ENCODE assay signal across 8 cellular contexts in the genomic region with DNA sequence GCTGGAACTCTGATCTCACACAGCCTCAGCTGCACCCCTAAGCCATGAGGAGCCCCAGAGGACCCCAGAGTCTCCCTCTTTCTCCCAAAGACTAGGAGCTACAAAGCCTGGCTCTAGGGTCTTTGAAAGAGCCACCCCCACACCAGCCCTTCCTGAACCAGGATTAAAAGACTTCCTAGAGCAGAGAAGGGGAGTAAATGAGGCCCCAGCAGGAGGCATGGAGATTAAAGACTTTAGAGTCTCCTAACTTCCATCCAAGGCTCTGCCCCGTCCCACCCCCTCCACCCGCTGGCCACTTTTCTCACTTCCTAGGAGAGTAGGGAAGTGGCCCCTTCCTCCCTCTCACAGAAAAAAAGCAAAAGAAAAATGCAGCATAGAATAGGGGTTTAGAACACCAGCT. TPM values are rescaled to one million over a fixed set of nuclear protein-coding genes. Genes with fewer than 3 reads are reported as not detected.
DNase-seq lines count a peak whose midpoint lies in the region; ATAC-seq and TF ChIP-seq lines count a peak whose summit lies in the region.
"Had no signal": no experiment of that assay in that cellular context is flagged by ENCODE, and none has a peak within 500 bp of the region (broad histone marks: within the 10 kb centered on the region; RNA-seq: fewer than 3 reads in every experiment).

No MANE protein-coding gene starts in this region.

- no peaks in the 10 kb centered on the region for H3K36me3 Mint-ChIP-seq in WTC11

- CTCF ChIA-PET in WTC11 (lab: Charles Lee) (interaction anchor here (1.1 to 4.0 kb wide), 8 partner anchors 13 to 206 kb away, joined by 4 to 57 read pairs (median 6); no protein-coding TSS in a partner anchor), HEK293T (lab: Yijun Ruan, JAX) (interaction anchor here (0.6 kb wide), 1 partner anchor 195 kb away, joined by 4 read pairs; no protein-coding TSS in a partner anchor), RWPE1 (lab: Yijun Ruan, JAX) (interaction anchor here (3.5 kb wide), 1 partner anchor 169 kb away, joined by 17 read pairs; no protein-coding TSS in a partner anchor)

- POLR2A ChIA-PET in WTC11 (lab: Charles Lee) = interaction anchor here (0.7 kb wide), 1 partner anchor 196 kb away, joined by 4 read pairs; no protein-coding TSS in a partner anchor
- POLR2A ChIA-PET in HEK293T (lab: Yijun Ruan, JAX) = no interaction called here
- POLR2A ChIA-PET in RWPE1 (lab: Yijun Ruan, JAX; ENCODE audit: low non-redundant PET) = no interaction called here

- H3K4me1 Mint-ChIP-seq in WTC11 = peaks cover 25% of the 10 kb centered on the region

- no peaks in the 10 kb centered on the region for H3F3A ChIP-seq in smooth muscle cell (ENCODE audit: low read depth)

- H3K4me3 Mint-ChIP-seq in WTC11 = peak overlapping the region; percentile 91

- no peaks in the 10 kb centered on the region for H4K20me1 ChIP-seq in smooth muscle cell (ENCODE audit: low read depth)

- peak overlapping the region; percentile 82 for H3K4me2 ChIP-seq in smooth muscle cell

- H3K27me3 ChIP-seq in right atrium auricular region (no peaks in the 10 kb centered on the region), smooth muscle cell (ENCODE audit: low read depth) (peaks cover 32% of the 10 kb centered on the region)

- 0% methylated on average over 2 of the region's 2 CpGs for WGBS in smooth muscle cell (ENCODE audit: low lambda C conversion rate)

- H2AFZ ChIP-seq in smooth muscle cell (ENCODE audit: low read depth) = no peak overlapping the region

- H3K9me3 Mint-ChIP-seq in WTC11 = no peaks in the 10 kb centered on the region

- no peaks in the 10 kb centered on the region for H3K36me3 ChIP-seq in right atrium auricular region
- no peaks in the 10 kb centered on the region for H3K36me3 ChIP-seq in smooth muscle cell (ENCODE audit: low read depth)

- H3K27me3 Mint-ChIP-seq in WTC11 (ENCODE audit: low read depth) = peaks cover 59% of the 10 kb centered on the region

- TF ChIP-seq CTCF in HFF-Myc (IDR thresholded peaks at IDR 0.05; ENCODE audit: low read depth, low read length, missing control alignments) (no peak), WTC11 (IDR thresholded peaks at IDR 0.05) (no peak), right atrium auricular region (IDR thresholded peaks at IDR 0.05) (no peak), smooth muscle cell (IDR thresholded peaks at IDR 0.05; ENCODE audit: borderline replicate concordance, insufficient read depth, poor library complexity, severe bottlenecking) (no peak), RWPE1 (conservative IDR thresholded peaks at IDR 0.05; ENCODE audit: low read depth) (no peak)

- H3K4me1 ChIP-seq in right atrium auricular region (peaks cover 0 to 23% of the 10 kb centered on the region in 2 donors), smooth muscle cell (ENCODE audit: low read depth) (peaks cover 19% of the 10 kb centered on the region)

- DNase-seq in HFF-Myc (ENCODE audit: extremely low read depth, low read depth) = no peak
- DNase-seq in WTC11 (ENCODE audit: low spot score) = peak; percentile 54
- DNase-seq in right atrium auricular region (ENCODE audit: low spot score) = no peak
- DNase-seq in smooth muscle cell (lab: John Stamatoyannopoulos, UW; ENCODE audit: unreplicated experiment) = no peak
- DNase-seq in SKM-1 treated with dmso at 0.1 percent for 144 hours (lab: John Stamatoyannopoulos, UW; ENCODE audit: unreplicated experiment) = no peak
- DNase-seq in HEK293T (ENCODE audit: extremely low spot score) = no peak
- DNase-seq in RWPE1 (ENCODE audit: low spot score) = no peak
- DNase-seq: NCI-H69 had no signal

- H3K4me3 ChIP-seq in HFF-Myc (replicated peaks; ENCODE audit: low read depth, low read length) (peak overlapping the region; percentile 60), right atrium auricular region (peak overlapping the region; percentile 73 to 77), smooth muscle cell (no peak overlapping the region)

- H3K27ac Mint-ChIP-seq in WTC11 = no peak overlapping the region

- H3K9me3 ChIP-seq in right atrium auricular region = no peaks in the 10 kb centered on the region
- no peaks in the 10 kb centered on the region for H3K9me3 ChIP-seq in smooth muscle cell (replicated peaks; ENCODE audit: low read depth)

- H3K27ac ChIP-seq in right atrium auricular region (peak overlapping the region; percentile 2 to 73), smooth muscle cell (ENCODE audit: low read depth) (no peak overlapping the region), RWPE1 (no peak overlapping the region)

- peak; percentile 48 for ATAC-seq in WTC11

- no peak overlapping the region for H3K9ac ChIP-seq in smooth muscle cell (ENCODE audit: low read depth)

- H3K79me2 ChIP-seq in smooth muscle cell (ENCODE audit: low read depth) = no peaks in the 10 kb centered on the region

TF ChIP-seq in WTC11, 78 proteins besides CTCF, POLR2A, EP300 and RAD21:
- TF ChIP-seq RELA (CRISPR knock-in tag; IDR thresholded peaks at IDR 0.05; ENCODE audit: borderline replicate concordance) (no peak), KAT7 (CRISPR knock-in tag; IDR thresholded peaks at IDR 0.05; ENCODE audit: borderline replicate concordance) (no peak), MXD4 (CRISPR knock-in tag; IDR thresholded peaks at IDR 0.05; ENCODE audit: borderline replicate concordance) (no peak), ZNF121 (CRISPR knock-in tag; IDR thresholded peaks at IDR 0.05) (no peak), ZNF232 (CRISPR knock-in tag; IDR thresholded peaks at IDR 0.05) (no peak)
- TF ChIP-seq, protein P1, sequence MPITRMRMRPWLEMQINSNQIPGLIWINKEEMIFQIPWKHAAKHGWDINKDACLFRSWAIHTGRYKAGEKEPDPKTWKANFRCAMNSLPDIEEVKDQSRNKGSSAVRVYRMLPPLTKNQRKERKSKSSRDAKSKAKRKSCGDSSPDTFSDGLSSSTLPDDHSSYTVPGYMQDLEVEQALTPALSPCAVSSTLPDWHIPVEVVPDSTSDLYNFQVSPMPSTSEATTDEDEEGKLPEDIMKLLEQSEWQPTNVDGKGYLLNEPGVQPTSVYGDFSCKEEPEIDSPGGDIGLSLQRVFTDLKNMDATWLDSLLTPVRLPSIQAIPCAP (CRISPR knock-in tag; IDR thresholded peaks at IDR 0.05) = no peak

TF ChIP-seq in HEK293T, 16 proteins besides CTCF, POLR2A, EP300 and RAD21:
- no peak for TF ChIP-seq ELF4 (IDR thresholded peaks at IDR 0.05)
- no peak for TF ChIP-seq TARDBP (IDR thresholded peaks at IDR 0.05)
- no peak for TF ChIP-seq NFRKB (IDR thresholded peaks at IDR 0.05)
- TF ChIP-seq FOXM1 (IDR thresholded peaks at IDR 0.05; ENCODE audit: borderline replicate concordance) = no peak
- TF ChIP-seq FOXA1 (IDR thresholded peaks at IDR 0.05) = no peak
- TF ChIP-seq CTBP1 (IDR thresholded peaks at IDR 0.05; ENCODE audit: borderline replicate concordance) = no peak
- no peak for TF ChIP-seq L3MBTL2 (conservative IDR thresholded peaks at IDR 0.05)
- TF ChIP-seq ZNF384 (IDR thresholded peaks at IDR 0.05) = no peak
- TF ChIP-seq ARNT (IDR thresholded peaks at IDR 0.05) = no peak
- TF ChIP-seq SUZ12 (IDR thresholded peaks at IDR 0.05) = no peak
TF ChIP-seq in HEK293T: peak in this region for 0.

RNA-seq across cellular contexts. Expression of a gene that starts 1.7 kb away (rescaled TPM):
- total RNA-seq in WTC11 (2021) (14.2 to 17.3 TPM (median 15.5 TPM) in 3 replicates), right atrium auricular region (10 to 100 TPM; 11.5 to 21.7 TPM), smooth muscle cell (0.04 and 0.31 TPM in 2 replicates)
- 0.30 TPM in 1 of 2 replicates, not detected in the other for polyA plus RNA-seq in smooth muscle cell

Comparison
In these comparisons a context has a peak if more than half of its experiments do, and no peak if none do; other contexts are left out.
1. H3K27ac ChIP-seq: peak in right atrium auricular region (2 of 2); none in smooth muscle cell (single experiment) and RWPE1 (single experiment).